ENCODE assay signal across 16 cellular contexts in the genomic region with DNA sequence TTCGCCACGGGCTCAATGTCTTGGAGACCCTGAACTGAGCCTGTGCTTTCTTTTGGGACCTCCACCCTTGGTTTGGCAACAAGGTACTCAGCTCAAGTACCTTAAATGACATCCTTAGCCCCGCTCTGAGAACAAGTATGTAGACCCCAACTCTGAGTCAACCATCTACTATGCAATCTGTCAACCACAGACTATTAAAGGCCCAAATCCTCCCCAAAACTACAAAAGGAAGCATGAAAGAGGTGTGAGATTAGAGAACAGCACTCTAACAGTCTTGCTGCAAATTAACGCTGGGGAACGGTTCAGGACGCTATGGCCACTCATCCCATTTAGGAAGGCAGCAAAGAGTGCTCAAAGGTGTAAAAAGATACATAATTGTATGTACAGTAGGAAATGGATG. TPM values are rescaled to one million over a fixed set of nuclear protein-coding genes. Genes with fewer than 3 reads are reported as not detected.
DNase-seq lines count a peak whose midpoint lies in the region; ATAC-seq and TF ChIP-seq lines count a peak whose summit lies in the region.
"Had no signal": no experiment of that assay in that cellular context is flagged by ENCODE, and none has a peak within 500 bp of the region (broad histone marks: within the 10 kb centered on the region; RNA-seq: fewer than 3 reads in every experiment).

No MANE protein-coding gene starts in this region.

- no peak for TF ChIP-seq CTCF in nephron progenitor cell (IDR thresholded peaks at IDR 0.05)

- POLR2A ChIA-PET in activated CD8-positive, alpha-beta T cell treated with anti-CD3 and anti-CD28 coated beads, Interleukin-2, amount 10 ng/mL, durations not matched to agents 7 days and 5 days (lab: Charles Lee): interaction anchor here (0.6 to 0.7 kb wide), 2 partner anchors 8 to 14 kb away, joined by 3 read pairs; no protein-coding TSS in a partner anchor

- H3K36me3 ChIP-seq in KOPT-K1 (ENCODE audit: insufficient read depth, low read length): no peaks in the 10 kb centered on the region
- H3K36me3 ChIP-seq: SJSA1, tibial nerve had no signal

- DNase-seq in SIG-M5 treated with dmso at 0.1 percent for 504 hours (lab: John Stamatoyannopoulos, UW; ENCODE audit: unreplicated experiment): peak; percentile 35
- DNase-seq in SIG-M5 (lab: John Stamatoyannopoulos, UW): no peak
- DNase-seq in activated CD8-positive, alpha-beta T cell treated with anti-CD3 and anti-CD28 coated beads, Interleukin-2, amount 10 ng/mL, durations not matched to agents 7 days and 5 days: no peak
- no peak for DNase-seq in nephron progenitor cell
- DNase-seq in AML-193 (lab: John Stamatoyannopoulos, UW): no peak
- DNase-seq in NCI-H187 (lab: John Stamatoyannopoulos, UW): no peak
- no peak for DNase-seq in hippocampal formation (lab: John Stamatoyannopoulos, UW)
- DNase-seq: activated T-cell treated with anti-CD3 and anti-CD28 coated beads, Interleukin-2, amount 50 U/mL, for 4 hours; COR-L47; NCI-H2227 treated with DMSO at 0.1 percent for 48 hours; NK-92 treated with Interleukin-12 subunit alpha and Interleukin-12 subunit beta, amount 100 ng/mL, for 24 hours; right cardiac atrium; stimulated activated CD4-positive, alpha-beta T cell treated with anti-CD3 and anti-CD28 coated beads, Interleukin-1b, Interleukin-23, amount 100 ng/mL, for 48 hours had no signal

- no peaks in the 10 kb centered on the region for H3K27me3 Mint-ChIP-seq in activated CD8-positive, alpha-beta T cell treated with anti-CD3 and anti-CD28 coated beads, Interleukin-2, amount 10 ng/mL, durations not matched to agents 7 days and 5 days (ENCODE audit: low read depth)
- peaks cover 8% of the 10 kb centered on the region for H3K27me3 Mint-ChIP-seq in nephron progenitor cell (ENCODE audit: low read depth, poor library complexity)

- H3K27ac Mint-ChIP-seq in activated CD8-positive, alpha-beta T cell treated with anti-CD3 and anti-CD28 coated beads, Interleukin-2, amount 10 ng/mL, durations not matched to agents 7 days and 5 days: peak overlapping the region; percentile 7
- H3K27ac Mint-ChIP-seq in nephron progenitor cell: peak overlapping the region; percentile 62

- CTCF ChIA-PET in activated CD8-positive, alpha-beta T cell treated with anti-CD3 and anti-CD28 coated beads, Interleukin-2, amount 10 ng/mL, durations not matched to agents 7 days and 5 days (lab: Charles Lee): interaction anchor here (15.3 kb wide), 1 partner anchor 11 kb away, joined by 190 read pairs; no protein-coding TSS in a partner anchor

- no peak overlapping the region for H3K4me3 Mint-ChIP-seq in activated CD8-positive, alpha-beta T cell treated with anti-CD3 and anti-CD28 coated beads, Interleukin-2, amount 10 ng/mL, durations not matched to agents 7 days and 5 days
- no peak overlapping the region for H3K4me3 Mint-ChIP-seq in nephron progenitor cell
- H3K4me3 Mint-ChIP-seq: activated T-cell treated with anti-CD3 and anti-CD28 coated beads, Interleukin-2, amount 50 U/mL, for 4 hours had no signal

- no peak for ATAC-seq in activated CD8-positive, alpha-beta T cell treated with anti-CD3 and anti-CD28 coated beads, Interleukin-2, amount 10 ng/mL, durations not matched to agents 7 days and 5 days
- ATAC-seq: right cardiac atrium had no signal

- peaks cover 79% of the 10 kb centered on the region for H3K4me1 Mint-ChIP-seq in activated CD8-positive, alpha-beta T cell treated with anti-CD3 and anti-CD28 coated beads, Interleukin-2, amount 10 ng/mL, durations not matched to agents 7 days and 5 days (ENCODE audit: low read depth)
- H3K4me1 Mint-ChIP-seq in nephron progenitor cell: peaks cover 65% of the 10 kb centered on the region

- H3K9me3 Mint-ChIP-seq in activated CD8-positive, alpha-beta T cell treated with anti-CD3 and anti-CD28 coated beads, Interleukin-2, amount 10 ng/mL, durations not matched to agents 7 days and 5 days (ENCODE audit: insufficient read depth): no peaks in the 10 kb centered on the region
- H3K9me3 Mint-ChIP-seq in nephron progenitor cell: no peaks in the 10 kb centered on the region
- H3K9me3 Mint-ChIP-seq: activated T-cell treated with anti-CD3 and anti-CD28 coated beads, Interleukin-2, amount 50 U/mL, for 4 hours had no signal

- no peaks in the 10 kb centered on the region for H3K9me3 ChIP-seq in KOPT-K1 (ENCODE audit: insufficient read depth, low read length, poor library complexity, severe bottlenecking)
- H3K9me3 ChIP-seq: SJSA1, tibial nerve had no signal

- H3K27ac ChIP-seq in KOPT-K1 (ENCODE audit: low read depth, low read length, poor library complexity, severe bottlenecking): peak overlapping the region; percentile 53
- H3K27ac ChIP-seq: SJSA1, tibial nerve had no signal

- peaks cover 25% of the 10 kb centered on the region for H3K36me3 Mint-ChIP-seq in activated CD8-positive, alpha-beta T cell treated with anti-CD3 and anti-CD28 coated beads, Interleukin-2, amount 10 ng/mL, durations not matched to agents 7 days and 5 days (ENCODE audit: low read depth)
- no peaks in the 10 kb centered on the region for H3K36me3 Mint-ChIP-seq in nephron progenitor cell (ENCODE audit: low read depth)

RNA-seq across cellular contexts. Expression of a gene that starts 52.1 kb away (rescaled TPM):
- total RNA-seq in activated CD8-positive, alpha-beta T cell treated with anti-CD3 and anti-CD28 coated beads, Interleukin-2, amount 10 ng/mL, durations not matched to agents 7 days and 5 days: 100 to 1,000 TPM; 147 to 153 TPM
- total RNA-seq: SJSA1 had no signal
